In genomic region chr2:163734401-163734800, GRCh38 we compare ENCODE assay signal across 12 cellular contexts. TPM values are rescaled to one million over a fixed set of nuclear protein-coding genes. Genes with fewer than 3 reads are reported as not detected.
DNase-seq lines count a peak whose midpoint lies in the region; ATAC-seq and TF ChIP-seq lines count a peak whose summit lies in the region.
"Had no signal": no experiment of that assay in that cellular context is flagged by ENCODE, and none has a peak within 500 bp of the region (broad histone marks: within the 10 kb centered on the region; RNA-seq: fewer than 3 reads in every experiment).

No MANE protein-coding gene starts in this region.

- H3K4me1 ChIP-seq in SJSA1 (replicated peaks) = peaks cover 11% of the 10 kb centered on the region

- DNase-seq in BJ (ENCODE audit: low read depth) = no peak
- DNase-seq in SJSA1 (ENCODE audit: low read depth in 1 of 2, low spot score in 2 of 2) = peak in 1 of 2 experiments; percentile 3
- no peak for DNase-seq in fibroblast of villous mesenchyme (ENCODE audit: low read depth)
- DNase-seq in progenitor cell of endocrine pancreas (ENCODE audit: low spot score, unreplicated experiment) = no peak
- DNase-seq in NCI-H510A (lab: John Stamatoyannopoulos, UW) = no peak
- DNase-seq in putamen (ENCODE audit: low spot score) = no peak
- DNase-seq: activated T-cell treated with anti-CD3 and anti-CD28 coated beads, Interleukin-2, amount 50 U/mL, for 4 hours; CD4-positive, CD25-positive, alpha-beta regulatory T cell had no signal

- no peaks in the 10 kb centered on the region for H3K9me3 Mint-ChIP-seq in progenitor cell of endocrine pancreas (ENCODE audit: low read depth)

- no peak overlapping the region for H3K27ac Mint-ChIP-seq in progenitor cell of endocrine pancreas
- H3K27ac Mint-ChIP-seq: CD4-positive, CD25-positive, alpha-beta regulatory T cell had no signal

- peaks cover 2% of the 10 kb centered on the region for H3K27me3 Mint-ChIP-seq in progenitor cell of endocrine pancreas

- CTCF ChIA-PET in BJ (lab: Yijun Ruan, JAX) = interaction anchor here (0.6 kb wide), 1 partner anchor 175 kb away, joined by 3 read pairs; no protein-coding TSS in a partner anchor

- peaks cover 47% of the 10 kb centered on the region for H3K4me1 Mint-ChIP-seq in progenitor cell of endocrine pancreas (ENCODE audit: low read depth)
- H3K4me1 Mint-ChIP-seq: CD4-positive, CD25-positive, alpha-beta regulatory T cell had no signal

- ATAC-seq in HG03442 (IDR thresholded peaks at IDR 0.05; ENCODE audit: unreplicated experiment) (no peak), GM21526 (IDR thresholded peaks at IDR 0.05; ENCODE audit: low FRiP score, unreplicated experiment) (no peak)
- ATAC-seq: activated T-cell treated with anti-CD3 and anti-CD28 coated beads, Interleukin-2, amount 50 U/mL, for 4 hours had no signal

- peak overlapping the region; percentile 91 for H3K4me3 Mint-ChIP-seq in progenitor cell of endocrine pancreas (ENCODE audit: low read depth)
- H3K4me3 Mint-ChIP-seq: activated T-cell treated with anti-CD3 and anti-CD28 coated beads, Interleukin-2, amount 50 U/mL, for 4 hours; CD4-positive, CD25-positive, alpha-beta regulatory T cell had no signal

- POLR2A ChIA-PET in BJ (lab: Charles Lee) = no interaction called here

- peak overlapping the region; percentile 81; the same call in 1 of the 2 replicates for H3K27ac ChIP-seq in SJSA1

- TF ChIP-seq CTCF in BJ (IDR thresholded peaks at IDR 0.05; ENCODE audit: insufficient read depth, low read depth, low read length) (no peak), fibroblast of villous mesenchyme (IDR thresholded peaks at IDR 0.05; ENCODE audit: insufficient read depth, low read depth, low read length) (no peak), progenitor cell of endocrine pancreas (IDR thresholded peaks at IDR 0.05; ENCODE audit: unreplicated experiment) (no peak)

- H3K9me3 ChIP-seq in SJSA1 (replicated peaks) = no peaks in the 10 kb centered on the region

- H3K4me3 ChIP-seq in BJ (ENCODE audit: low read depth, low read length) (peak overlapping the region; percentile 82), SJSA1 (peak overlapping the region; percentile 84), fibroblast of villous mesenchyme (ENCODE audit: low read depth, low read length) (peak overlapping the region; percentile 93)

- H3K27me3 ChIP-seq in BJ (ENCODE audit: control insufficient read depth, insufficient read depth, low read length) = 0 out of 2 replicates have a peak, but pooled peaks cover 1% of the 10 kb centered on the region
- no peaks in the 10 kb centered on the region for H3K27me3 ChIP-seq in SJSA1 (replicated peaks)

- H3K36me3 Mint-ChIP-seq in progenitor cell of endocrine pancreas (ENCODE audit: insufficient read depth) = no peaks in the 10 kb centered on the region
- H3K36me3 Mint-ChIP-seq: CD4-positive, CD25-positive, alpha-beta regulatory T cell had no signal

- H3K36me3 ChIP-seq in BJ (ENCODE audit: control insufficient read depth, insufficient read depth, low read length) (no peaks in the 10 kb centered on the region), SJSA1 (peaks cover 6% of the 10 kb centered on the region)

RNA-seq across cellular contexts. Expression of gene FIGN, which starts 1.4 kb away (rescaled TPM):
- 2.4 and 3.0 TPM in 2 replicates for polyA plus RNA-seq in BJ (2011; rRNA removed)
- 2.1 and 2.7 TPM in 2 replicates for polyA minus RNA-seq in BJ (2011; rRNA and poly(A)+ RNA removed)
- 2.4 and 5.6 TPM in 2 replicates for total RNA-seq in SJSA1 (2014; rRNA removed; shearing (Covaris generic))
- total RNA-seq in fibroblast of villous mesenchyme (1.6 and 3.5 TPM in 2 replicates), progenitor cell of endocrine pancreas (18.0 and 19.3 TPM in 2 replicates)
- total RNA-seq: activated T-cell treated with anti-CD3 and anti-CD28 coated beads, Interleukin-2, amount 50 U/mL, for 4 hours; CD4-positive, CD25-positive, alpha-beta regulatory T cell; mononuclear cell; T-helper 2 cell treated with Interferon-gamma antibody and Interleukin-4, amounts not matched to agents 100 ng/mL and 5 ng/mL, for 36 hours had no signal
- polyA plus RNA-seq: CD4-positive, CD25-positive, alpha-beta regulatory T cell had no signal
